In genomic region chr2:75200140-75200985, GRCh38 we compare ENCODE assay signal across 9 cellular contexts. TPM values are rescaled to one million over a fixed set of nuclear protein-coding genes. Genes with fewer than 3 reads are reported as not detected.
DNase-seq lines count a peak whose midpoint lies in the region; ATAC-seq, FAIRE-seq and TF ChIP-seq lines count a peak whose summit lies in the region.
"Had no signal": no experiment of that assay in that cellular context is flagged by ENCODE, and none has a peak within 500 bp of the region (broad histone marks: within the 10 kb centered on the region; RNA-seq: fewer than 3 reads in every experiment).

No MANE protein-coding gene starts in this region.

- H2AFZ ChIP-seq in HepG2 (ENCODE audit: low read length) = no peak overlapping the region
- H2AFZ ChIP-seq in OCI-LY7 (ENCODE audit: low read length) = no peak overlapping the region

- peak overlapping the region; percentile 74 for H3K4me2 ChIP-seq in HepG2 (ENCODE audit: low read depth, low read length)
- H3K4me2 ChIP-seq in OCI-LY7 (ENCODE audit: low read length) = no peak overlapping the region

- peaks cover 9% of the 10 kb centered on the region for H3K4me1 Mint-ChIP-seq in activated CD4-positive, alpha-beta memory T cell treated with anti-CD3 and anti-CD28 coated beads for 36 hours (ENCODE audit: low read depth)
- H3K4me1 Mint-ChIP-seq in activated CD4-positive, alpha-beta memory T cell treated with anti-CD3 and anti-CD28 coated beads, Interleukin-2, amount 10 ng/mL, durations not matched to agents 7 days and 5 days = peaks cover 7% of the 10 kb centered on the region

- H3K9ac ChIP-seq in HepG2 (ENCODE audit: insufficient read depth, low read depth, low read length) = no peak overlapping the region
- H3K9ac ChIP-seq in subcutaneous abdominal adipose tissue (ENCODE audit: low read length in 5 of 5) = peak overlapping the region in 2 of 5 donors; percentile 9 to 11

- H3K27me3 Mint-ChIP-seq in activated CD4-positive, alpha-beta memory T cell treated with anti-CD3 and anti-CD28 coated beads for 36 hours = peaks cover 50% of the 10 kb centered on the region
- H3K27me3 Mint-ChIP-seq in activated CD4-positive, alpha-beta memory T cell treated with anti-CD3 and anti-CD28 coated beads, Interleukin-2, amount 10 ng/mL, durations not matched to agents 7 days and 5 days = peaks cover 69% of the 10 kb centered on the region

- intact Hi-C loops in activated CD4-positive, alpha-beta memory T cell treated with anti-CD3 and anti-CD28 coated beads for 36 hours (cut with micrococcal nuclease) = no loop called here
- intact Hi-C loops in HepG2 (cut with micrococcal nuclease; ENCODE audit: unreplicated experiment) = no loop called here
- intact Hi-C loops in OCI-LY7 (cut with micrococcal nuclease; ENCODE audit: unreplicated experiment) = no loop called here

- 22% methylated on average over 37 of the region's 53 CpGs for WGBS in HepG2 (ENCODE audit: low lambda C conversion rate)

- no peaks in the 10 kb centered on the region for H3K9me2 ChIP-seq in OCI-LY7 (ENCODE audit: insufficient read depth, low read length)

- H3K27ac Mint-ChIP-seq in activated CD4-positive, alpha-beta memory T cell treated with anti-CD3 and anti-CD28 coated beads for 36 hours = no peak overlapping the region
- no peak overlapping the region for H3K27ac Mint-ChIP-seq in activated CD4-positive, alpha-beta memory T cell treated with anti-CD3 and anti-CD28 coated beads, Interleukin-2, amount 10 ng/mL, durations not matched to agents 7 days and 5 days

- POLR2A ChIA-PET in activated CD4-positive, alpha-beta memory T cell treated with anti-CD3 and anti-CD28 coated beads for 36 hours (lab: Charles Lee) = no interaction called here
- POLR2A ChIA-PET in activated CD4-positive, alpha-beta memory T cell treated with anti-CD3 and anti-CD28 coated beads, Interleukin-2, amount 10 ng/mL, durations not matched to agents 7 days and 5 days (lab: Charles Lee) = no interaction called here
- POLR2A ChIA-PET in HepG2 (lab: Yijun Ruan, JAX) (no interaction called here), OCI-LY7 (lab: Charles Lee) (no interaction called here)

- peak overlapping the region; percentile 67 for H3K4me3 ChIP-seq in coronary artery
- H3K4me3 ChIP-seq in HepG2 (replicated peaks in 1 of 3; ENCODE audit: insufficient read depth in 1 of 3, low read depth in 2 of 3, low read length in 3 of 3) = peak overlapping the region in 2 of 3 experiments; percentile 34 to 55; a peak in 1 of 6 replicates
- peak overlapping the region; percentile 60 to 73 (median 67) for H3K4me3 ChIP-seq in subcutaneous abdominal adipose tissue (ENCODE audit: low read depth in 1 of 5, low read length in 5 of 5)
- no peak overlapping the region for H3K4me3 ChIP-seq in OCI-LY7 (ENCODE audit: low read depth, low read length, poor library complexity, severe bottlenecking)

- no peaks in the 10 kb centered on the region for H3K9me3 Mint-ChIP-seq in activated CD4-positive, alpha-beta memory T cell treated with anti-CD3 and anti-CD28 coated beads for 36 hours
- no peaks in the 10 kb centered on the region for H3K9me3 Mint-ChIP-seq in activated CD4-positive, alpha-beta memory T cell treated with anti-CD3 and anti-CD28 coated beads, Interleukin-2, amount 10 ng/mL, durations not matched to agents 7 days and 5 days

- no TSS peak for BruUV-seq in HepG2 (replicated peaks; lab: Mats Ljungman, UMichigan)
- BruUV-seq in OCI-LY7 (replicated peaks; lab: Mats Ljungman, UMichigan) = no TSS peak

- H3K4me1 ChIP-seq in HepG2 (ENCODE audit: insufficient read depth, low read length) (peaks cover 18% of the 10 kb centered on the region), subcutaneous abdominal adipose tissue (ENCODE audit: control insufficient read depth in 5 of 5, insufficient read depth in 5 of 5, low read length in 5 of 5) (peaks cover 2 to 23% (median 21%) of the 10 kb centered on the region in 5 donors), OCI-LY7 (ENCODE audit: insufficient read depth, low read length, poor library complexity, severe bottlenecking) (no peaks in the 10 kb centered on the region)

- ATAC-seq in HepG2 (peak; percentile 80), GM21528 (IDR thresholded peaks at IDR 0.05; ENCODE audit: low FRiP score, unreplicated experiment) (no peak)

- CTCF ChIA-PET in activated CD4-positive, alpha-beta memory T cell treated with anti-CD3 and anti-CD28 coated beads for 36 hours (lab: Charles Lee) = interaction anchor here (0.7 to 1.6 kb wide), 7 partner anchors 12 to 281 kb away, joined by 3 to 8 read pairs (median 4); no protein-coding TSS in a partner anchor
- CTCF ChIA-PET in activated CD4-positive, alpha-beta memory T cell treated with anti-CD3 and anti-CD28 coated beads, Interleukin-2, amount 10 ng/mL, durations not matched to agents 7 days and 5 days (lab: Charles Lee) = interaction anchor here (0.9 to 1.4 kb wide), 2 partner anchors 26 to 135 kb away, joined by 3 to 4 read pairs; no protein-coding TSS in a partner anchor
- CTCF ChIA-PET in HepG2 (lab: Yijun Ruan, JAX; ENCODE audit: low intra/inter-chr PET ratio, low total read pairs) (no interaction called here), OCI-LY7 (lab: Charles Lee; ENCODE audit: unreplicated experiment) (no interaction called here)

- no peaks in the 10 kb centered on the region for H3K79me2 ChIP-seq in HepG2 (ENCODE audit: insufficient read depth, low read length)
- no peaks in the 10 kb centered on the region for H3K79me2 ChIP-seq in OCI-LY7 (ENCODE audit: insufficient read depth, low read depth, low read length)

- H3K36me3 ChIP-seq in HepG2 (replicated peaks in 1 of 2; ENCODE audit: control insufficient read depth in 1 of 2, insufficient read depth in 2 of 2, low read length in 2 of 2) (no peaks in the 10 kb centered on the region), subcutaneous abdominal adipose tissue (ENCODE audit: control insufficient read depth in 5 of 5, insufficient read depth in 5 of 5, low read length in 5 of 5) (no peaks in the 10 kb centered on the region), OCI-LY7 (ENCODE audit: insufficient read depth, low read length) (no peaks in the 10 kb centered on the region)

- no peak overlapping the region for H3K27ac ChIP-seq in coronary artery
- no peak overlapping the region for H3K27ac ChIP-seq in HepG2 (ENCODE audit: extremely low read length, insufficient read depth, low read length)
- no peak overlapping the region for H3K27ac ChIP-seq in subcutaneous abdominal adipose tissue (ENCODE audit: low read depth, low read length)
- no peak overlapping the region for H3K27ac ChIP-seq in OCI-LY7 (ENCODE audit: low read depth, low read length, poor library complexity, severe bottlenecking)

- H3K4me3 Mint-ChIP-seq in activated CD4-positive, alpha-beta memory T cell treated with anti-CD3 and anti-CD28 coated beads for 36 hours = no peak overlapping the region
- no peak overlapping the region for H3K4me3 Mint-ChIP-seq in activated CD4-positive, alpha-beta memory T cell treated with anti-CD3 and anti-CD28 coated beads, Interleukin-2, amount 10 ng/mL, durations not matched to agents 7 days and 5 days

- H4K20me1 ChIP-seq in HepG2 (ENCODE audit: insufficient read depth, low read length) = no peaks in the 10 kb centered on the region
- no peaks in the 10 kb centered on the region for H4K20me1 ChIP-seq in OCI-LY7 (ENCODE audit: insufficient read depth, low read length)

- H3K36me3 Mint-ChIP-seq in activated CD4-positive, alpha-beta memory T cell treated with anti-CD3 and anti-CD28 coated beads for 36 hours = no peaks in the 10 kb centered on the region
- no peaks in the 10 kb centered on the region for H3K36me3 Mint-ChIP-seq in activated CD4-positive, alpha-beta memory T cell treated with anti-CD3 and anti-CD28 coated beads, Interleukin-2, amount 10 ng/mL, durations not matched to agents 7 days and 5 days (ENCODE audit: low read depth)

- TF ChIP-seq EP300 in HepG2 (IDR thresholded peaks at IDR 0.05; ENCODE audit: low read depth in 2 of 2, low read length in 2 of 2) (no peak), HepG2 (CRISPR knock-in tag; IDR thresholded peaks at IDR 0.05; ENCODE audit: borderline replicate concordance) (no peak)

- no peak for FAIRE-seq in HepG2 (lab: Jason Lieb, UNC)

- in situ Hi-C loops in HepG2 (cut with HindIII; ENCODE audit: extremely low pct_ligation_motif_present, low pct_unique_long_range_greater_than_20kb) = no loop called here

- TF ChIP-seq POLR2A in HepG2 (IDR thresholded peaks at IDR 0.05; ENCODE audit: insufficient read depth in 1 of 2, low read depth in 2 of 2, low read length in 2 of 2) = no peak

- peak; percentile 20 for DNase-seq in activated CD4-positive, alpha-beta memory T cell treated with anti-CD3 and anti-CD28 coated beads for 36 hours
- no peak for DNase-seq in activated CD4-positive, alpha-beta memory T cell treated with anti-CD3 and anti-CD28 coated beads, Interleukin-2, amount 10 ng/mL, durations not matched to agents 7 days and 5 days
- DNase-seq in NCI-H446 (lab: John Stamatoyannopoulos, UW) = peak; percentile 70 to 90
- DNase-seq in coronary artery (ENCODE audit: low spot score) = no peak
- DNase-seq in HepG2 (ENCODE audit: low spot score) = no peak
- no peak for DNase-seq in OCI-LY7 (ENCODE audit: low spot score)
- DNase-seq: DND-41 had no signal

- no peaks in the 10 kb centered on the region for H3K9me3 ChIP-seq in HepG2 (ENCODE audit: low read length)
- peaks cover 0 to 4% (median 0%) of the 10 kb centered on the region in 5 donors for H3K9me3 ChIP-seq in subcutaneous abdominal adipose tissue (ENCODE audit: control insufficient read depth in 5 of 5, low read length in 5 of 5)
- H3K9me3 ChIP-seq in OCI-LY7 (ENCODE audit: low read length) = no peaks in the 10 kb centered on the region

- TF ChIP-seq CTCF in coronary artery (IDR thresholded peaks at IDR 0.05) (no peak), HepG2 (CRISPR knock-in tag; IDR thresholded peaks at IDR 0.05) (no peak), OCI-LY7 (conservative IDR thresholded peaks at IDR 0.05; ENCODE audit: low read length) (no peak)

- H3K27me3 ChIP-seq in HepG2 (ENCODE audit: control insufficient read depth in 1 of 2, insufficient read depth in 2 of 2, low read length in 2 of 2) = peaks cover 14 to 55% of the 10 kb centered on the region in 2 experiments; a peak in 4 of 5 replicates
- peaks cover 19 to 42% (median 25%) of the 10 kb centered on the region in 5 donors for H3K27me3 ChIP-seq in subcutaneous abdominal adipose tissue (ENCODE audit: control insufficient read depth in 5 of 5, insufficient read depth in 4 of 5, low read length in 5 of 5)

- no peak for TF ChIP-seq RAD21 in HepG2 (CRISPR knock-in tag; IDR thresholded peaks at IDR 0.05)

RNA-seq across cellular contexts. Expression of gene TACR1, which starts 1.0 kb away (rescaled TPM):
- total RNA-seq in activated CD4-positive, alpha-beta memory T cell treated with anti-CD3 and anti-CD28 coated beads for 36 hours = not detected
- total RNA-seq in activated CD4-positive, alpha-beta memory T cell treated with anti-CD3 and anti-CD28 coated beads, Interleukin-2, amount 10 ng/mL, durations not matched to agents 7 days and 5 days = not detected
- total RNA-seq in HepG2 (2016; rRNA removed; fragmentation: Illumina TruSeq; extraction: Trizol) (not detected in 2 replicates), OCI-LY7 (2022) (not detected in 2 replicates)
- total RNA-seq in HepG2 (2016; cell fraction: cytosol; rRNA removed; fragmentation: Illumina TruSeq; extraction: Trizol; ENCODE audit: low read depth) = not detected in 2 replicates
- not detected in 2 replicates for total RNA-seq in HepG2 (2016; cell fraction: insoluble cytoplasmic fraction; rRNA removed; fragmentation: Illumina TruSeq; extraction: Trizol)
- not detected in 2 replicates for total RNA-seq in HepG2 (2016; cell fraction: membrane; rRNA removed; fragmentation: Illumina TruSeq; extraction: Trizol)
- not detected in 2 replicates for total RNA-seq in HepG2 (2016; cell fraction: nucleus; rRNA removed; fragmentation: Illumina TruSeq; extraction: Trizol)
- polyA plus RNA-seq in HepG2 (2011; rRNA removed) = not detected in 2 replicates
- polyA plus RNA-seq in HepG2 (2011; cell fraction: cytosol; rRNA removed) = not detected in 2 replicates
- polyA plus RNA-seq in HepG2 (2011; cell fraction: nucleus; rRNA removed) = not detected in 2 replicates
- polyA plus RNA-seq in HepG2 (2012) = 0.03 TPM in 1 of 2 replicates, not detected in the other
- polyA plus RNA-seq in HepG2 (2016; cell fraction: cytosol; fragmentation: Illumina TruSeq; extraction: Trizol; ENCODE audit: low read depth) = not detected in 2 replicates
- polyA plus RNA-seq in HepG2 (2016; cell fraction: insoluble cytoplasmic fraction; fragmentation: Illumina TruSeq; extraction: Trizol; ENCODE audit: low read depth) = not detected in 2 replicates
- not detected in 2 replicates for polyA plus RNA-seq in HepG2 (2016; cell fraction: membrane; fragmentation: Illumina TruSeq; extraction: Trizol; ENCODE audit: low read depth)
- not detected in 2 replicates for polyA plus RNA-seq in HepG2 (2016; cell fraction: nucleus; fragmentation: Illumina TruSeq; extraction: Trizol; ENCODE audit: insufficient read depth, low read depth)
- polyA minus RNA-seq in HepG2 (2011; rRNA and poly(A)+ RNA removed; ENCODE audit: low replicate concordance) = not detected in 2 replicates
- polyA minus RNA-seq in HepG2 (2011; cell fraction: cytosol; rRNA and poly(A)+ RNA removed) = not detected in 2 replicates
- polyA minus RNA-seq in HepG2 (2011; cell fraction: nucleus; rRNA and poly(A)+ RNA removed) = not detected in 2 replicates
- total RNA-seq in OCI-LY7 (2014; rRNA removed; shearing (Covaris generic)) = not detected in 2 replicates

Comparison
In these comparisons a context has a peak if more than half of its experiments do, and no peak if none do; other contexts are left out.
1. DNase-seq: peak in activated CD4-positive, alpha-beta memory T cell treated with anti-CD3 and anti-CD28 coated beads for 36 hours (single experiment) and NCI-H446 (2 of 2); none in activated CD4-positive, alpha-beta memory T cell treated with anti-CD3 and anti-CD28 coated beads, Interleukin-2, amount 10 ng/mL, durations not matched to agents 7 days and 5 days (single experiment), coronary artery (single experiment), HepG2 (single experiment) and OCI-LY7 (single experiment).
2. CTCF ChIA-PET loops: an anchor here in activated CD4-positive, alpha-beta memory T cell treated with anti-CD3 and anti-CD28 coated beads for 36 hours (0.7 to 1.6 kb wide) and activated CD4-positive, alpha-beta memory T cell treated with anti-CD3 and anti-CD28 coated beads, Interleukin-2, amount 10 ng/mL, durations not matched to agents 7 days and 5 days (0.9 to 1.4 kb wide); none called in HepG2 and OCI-LY7.